In the genomic region with DNA sequence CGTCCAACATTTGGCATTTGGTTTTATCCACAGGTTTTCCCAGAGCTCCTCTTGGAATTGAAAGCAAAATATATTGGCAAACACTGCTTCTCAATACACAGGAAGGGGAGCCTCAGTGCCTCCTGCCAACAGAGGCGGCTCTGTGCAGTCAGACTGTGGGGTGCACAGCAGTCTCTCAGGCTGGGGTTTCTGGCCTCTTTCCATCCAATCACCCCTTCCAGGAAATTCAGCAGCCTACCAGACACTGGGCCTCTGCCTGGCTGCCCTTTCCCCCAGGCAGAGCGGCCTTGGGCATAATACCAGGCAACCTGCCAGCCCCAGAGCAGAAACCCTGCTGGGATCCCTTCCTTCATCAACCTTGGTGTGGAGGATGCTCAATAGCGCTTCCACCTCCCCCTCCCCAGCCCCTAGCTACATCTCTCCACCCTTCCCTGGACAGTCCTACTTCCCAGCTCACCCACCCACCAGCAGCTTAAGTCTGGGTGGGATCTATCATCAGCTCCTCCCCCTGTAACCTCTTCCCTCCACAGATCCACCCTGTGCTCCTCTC, we compare ENCODE assay signal across 8 cellular contexts. TPM values are rescaled to one million over a fixed set of nuclear protein-coding genes. Genes with fewer than 3 reads are reported as not detected.
A peak's percentile ranks its signal among the peaks of the same experiment; 100 is the strongest.
DNase-seq lines count a peak whose midpoint lies in the region; ATAC-seq and TF ChIP-seq lines count a peak whose summit lies in the region.

No MANE protein-coding gene starts in this region.

- peaks cover 36% of the 10 kb centered on the region for H3K4me1 Mint-ChIP-seq in neural crest cell
- peaks cover 13% of the 10 kb centered on the region for H3K4me1 Mint-ChIP-seq in activated T-helper 1 cell treated with anti-CD3 and anti-CD28 coated beads, Interleukin-12 subunit alpha, Interleukin-12 subunit beta, Interleukin-2, Interleukin-4 antibody, amounts not matched to agents 30 ng/mL and 10 ng/mL and 1 ng/mL, durations not matched to agents 14 hours and 24 hours and 36 hours (ENCODE audit: low read depth)

- DNase-seq in DMS153 treated with DMSO at 0.1 percent for 48 hours (lab: John Stamatoyannopoulos, UW; ENCODE audit: unreplicated experiment) (peak; percentile 73), NCI-H2107 treated with DMSO at 0.1 percent for 48 hours (lab: John Stamatoyannopoulos, UW; ENCODE audit: unreplicated experiment) (peak; percentile 68), esophagus muscularis mucosa (ENCODE audit: extremely low spot score) (no peak), neural crest cell (ENCODE audit: low read depth, low spot score) (no peak), activated gamma-delta T cell (lab: John Stamatoyannopoulos, UW) (no peak), Kasumi-1 (lab: John Stamatoyannopoulos, UW) (no peak)
- DNase-seq in activated T-helper 1 cell treated with anti-CD3 and anti-CD28 coated beads, Interleukin-12 subunit alpha, Interleukin-12 subunit beta, Interleukin-2, Interleukin-4 antibody, amounts not matched to agents 30 ng/mL and 10 ng/mL and 1 ng/mL, durations not matched to agents 14 hours and 24 hours and 36 hours (ENCODE audit: low spot score) = no peak

- H3K36me3 ChIP-seq in esophagus muscularis mucosa = peaks cover 3 to 59% (median 36%) of the 10 kb centered on the region in 4 donors

- H3K4me1 ChIP-seq in esophagus muscularis mucosa = peaks cover 35 to 72% (median 69%) of the 10 kb centered on the region in 4 donors

- no peak for TF ChIP-seq EP300 in esophagus muscularis mucosa (IDR thresholded peaks at IDR 0.05)

- H3K27me3 ChIP-seq in esophagus muscularis mucosa = no peaks in the 10 kb centered on the region

- TF ChIP-seq POLR2A in esophagus muscularis mucosa (IDR thresholded peaks at IDR 0.05; ENCODE audit: low read depth) = no peak

- no peak overlapping the region for H3K4me3 Mint-ChIP-seq in neural crest cell
- no peak overlapping the region for H3K4me3 Mint-ChIP-seq in activated T-helper 1 cell treated with anti-CD3 and anti-CD28 coated beads, Interleukin-12 subunit alpha, Interleukin-12 subunit beta, Interleukin-2, Interleukin-4 antibody, amounts not matched to agents 30 ng/mL and 10 ng/mL and 1 ng/mL, durations not matched to agents 14 hours and 24 hours and 36 hours

- no peaks in the 10 kb centered on the region for H3K9me3 Mint-ChIP-seq in neural crest cell
- H3K9me3 Mint-ChIP-seq in activated T-helper 1 cell treated with anti-CD3 and anti-CD28 coated beads, Interleukin-12 subunit alpha, Interleukin-12 subunit beta, Interleukin-2, Interleukin-4 antibody, amounts not matched to agents 30 ng/mL and 10 ng/mL and 1 ng/mL, durations not matched to agents 14 hours and 24 hours and 36 hours = no peaks in the 10 kb centered on the region

- no peak for ATAC-seq in GM21619 (IDR thresholded peaks at IDR 0.05; ENCODE audit: unreplicated experiment)

- H3K27ac ChIP-seq in esophagus muscularis mucosa (replicated peaks in 1 of 4) = peak overlapping the region; percentile 63 to 75 (median 69)

- H3K27ac Mint-ChIP-seq in neural crest cell (ENCODE audit: unreplicated experiment) = peak overlapping the region; percentile 57
- no peak overlapping the region for H3K27ac Mint-ChIP-seq in activated T-helper 1 cell treated with anti-CD3 and anti-CD28 coated beads, Interleukin-12 subunit alpha, Interleukin-12 subunit beta, Interleukin-2, Interleukin-4 antibody, amounts not matched to agents 30 ng/mL and 10 ng/mL and 1 ng/mL, durations not matched to agents 14 hours and 24 hours and 36 hours

- WGBS in esophagus muscularis mucosa = 44% methylated on average over 3 of the region's 4 CpGs

- intact Hi-C loops in esophagus muscularis mucosa (cut with DNase I) = no loop called here
- intact Hi-C loops in activated T-helper 1 cell treated with anti-CD3 and anti-CD28 coated beads, Interleukin-12 subunit alpha, Interleukin-12 subunit beta, Interleukin-2, Interleukin-4 antibody, amounts not matched to agents 30 ng/mL and 10 ng/mL and 1 ng/mL, durations not matched to agents 14 hours and 24 hours and 36 hours (cut with micrococcal nuclease) = no loop called here

- no peaks in the 10 kb centered on the region for H3K9me3 ChIP-seq in esophagus muscularis mucosa

- TF ChIP-seq CTCF in esophagus muscularis mucosa (IDR thresholded peaks at IDR 0.05) (no peak), neural crest cell (conservative IDR thresholded peaks at IDR 0.05) (no peak)

- peak overlapping the region in 2 of 4 donors; percentile 12 to 14 for H3K4me3 ChIP-seq in esophagus muscularis mucosa

- peaks cover 16% of the 10 kb centered on the region for H3K36me3 Mint-ChIP-seq in neural crest cell (ENCODE audit: low read depth)
- peaks cover 34% of the 10 kb centered on the region for H3K36me3 Mint-ChIP-seq in activated T-helper 1 cell treated with anti-CD3 and anti-CD28 coated beads, Interleukin-12 subunit alpha, Interleukin-12 subunit beta, Interleukin-2, Interleukin-4 antibody, amounts not matched to agents 30 ng/mL and 10 ng/mL and 1 ng/mL, durations not matched to agents 14 hours and 24 hours and 36 hours (ENCODE audit: low read depth)

- H3K27me3 Mint-ChIP-seq in neural crest cell (ENCODE audit: low read depth) = no peaks in the 10 kb centered on the region
- H3K27me3 Mint-ChIP-seq in activated T-helper 1 cell treated with anti-CD3 and anti-CD28 coated beads, Interleukin-12 subunit alpha, Interleukin-12 subunit beta, Interleukin-2, Interleukin-4 antibody, amounts not matched to agents 30 ng/mL and 10 ng/mL and 1 ng/mL, durations not matched to agents 14 hours and 24 hours and 36 hours (ENCODE audit: insufficient read depth) = no peaks in the 10 kb centered on the region

RNA-seq across cellular contexts. Expression of a gene that starts 17.8 kb away (rescaled TPM):
- 1 to 10 TPM in 1 of 4 donors, under 1 TPM in 3; 0.42 to 1.4 (median 0.70) TPM for total RNA-seq in esophagus muscularis mucosa
- 0.16 and 0.50 TPM in 2 replicates for total RNA-seq in neural crest cell
- 0.51 and 0.62 TPM in 2 replicates for total RNA-seq in activated T-helper 1 cell treated with anti-CD3 and anti-CD28 coated beads, Interleukin-12 subunit alpha, Interleukin-12 subunit beta, Interleukin-2, Interleukin-4 antibody, amounts not matched to agents 30 ng/mL and 10 ng/mL and 1 ng/mL, durations not matched to agents 14 hours and 24 hours and 36 hours

RNA-seq across cellular contexts. Expression of a gene that starts 40.5 kb away (rescaled TPM):
- total RNA-seq in esophagus muscularis mucosa (100 to 1,000 TPM; 163 to 197 (median 182) TPM), neural crest cell (197 and 205 TPM in 2 replicates)
- total RNA-seq in activated T-helper 1 cell treated with anti-CD3 and anti-CD28 coated beads, Interleukin-12 subunit alpha, Interleukin-12 subunit beta, Interleukin-2, Interleukin-4 antibody, amounts not matched to agents 30 ng/mL and 10 ng/mL and 1 ng/mL, durations not matched to agents 14 hours and 24 hours and 36 hours = 219 and 222 TPM in 2 replicates

RNA-seq across cellular contexts. Expression of a gene that starts 58.4 kb away (rescaled TPM):
- total RNA-seq in esophagus muscularis mucosa = 100 to 1,000 TPM in 2 of 4 donors, 10 to 100 TPM in 2; 91.9 to 251 (median 129) TPM
- total RNA-seq in neural crest cell = 34.5 and 36.0 TPM in 2 replicates
- total RNA-seq in activated T-helper 1 cell treated with anti-CD3 and anti-CD28 coated beads, Interleukin-12 subunit alpha, Interleukin-12 subunit beta, Interleukin-2, Interleukin-4 antibody, amounts not matched to agents 30 ng/mL and 10 ng/mL and 1 ng/mL, durations not matched to agents 14 hours and 24 hours and 36 hours = 15.5 and 16.2 TPM in 2 replicates

Comparison
In these comparisons a context has a peak if more than half of its experiments do, and no peak if none do; other contexts are left out.
1. DNase-seq: peak in DMS153 treated with DMSO at 0.1 percent for 48 hours (single experiment) and NCI-H2107 treated with DMSO at 0.1 percent for 48 hours (single experiment); none in esophagus muscularis mucosa (single experiment), neural crest cell (single experiment), activated T-helper 1 cell treated with anti-CD3 and anti-CD28 coated beads, Interleukin-12 subunit alpha, Interleukin-12 subunit beta, Interleukin-2, Interleukin-4 antibody, amounts not matched to agents 30 ng/mL and 10 ng/mL and 1 ng/mL, durations not matched to agents 14 hours and 24 hours and 36 hours (single experiment), activated gamma-delta T cell (single experiment) and Kasumi-1 (0 of 2).